Comparison of ENCODE assay signal across 15 cellular contexts in the genomic region with DNA sequence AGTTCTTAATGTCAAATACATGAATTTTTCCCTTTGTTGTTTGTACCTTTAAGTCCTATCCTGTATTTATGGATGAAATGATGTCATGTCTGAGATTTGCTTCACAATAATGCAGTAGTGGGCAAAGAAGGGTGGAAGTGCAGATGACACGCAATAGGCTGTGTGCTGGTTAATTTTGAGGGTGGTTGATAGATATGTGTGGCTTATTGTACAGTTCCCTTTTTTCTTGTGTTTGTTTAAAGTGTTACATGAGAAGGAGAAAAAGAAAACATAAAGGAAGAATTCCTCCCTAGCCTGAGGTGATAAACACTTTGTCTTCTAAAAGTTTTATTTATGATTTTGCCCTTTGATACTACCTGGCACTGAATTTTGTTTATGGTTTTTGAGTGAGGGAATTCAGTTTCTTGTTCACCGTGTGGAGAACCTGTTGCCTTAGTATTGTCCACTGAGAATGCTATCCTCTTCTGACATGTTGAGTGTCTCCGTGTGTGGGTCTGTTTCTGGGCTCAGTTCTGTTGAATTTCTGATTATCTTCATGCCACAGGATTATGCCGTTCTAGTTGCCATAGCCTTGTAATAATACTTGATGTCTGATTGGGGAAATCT. TPM values are rescaled to one million over a fixed set of nuclear protein-coding genes. Genes with fewer than 3 reads are reported as not detected.
A peak's percentile ranks its signal among the peaks of the same experiment; 100 is the strongest.
DNase-seq lines count a peak whose midpoint lies in the region; ATAC-seq and TF ChIP-seq lines count a peak whose summit lies in the region.
"Had no signal": no experiment of that assay in that cellular context is flagged by ENCODE, and none has a peak within 500 bp of the region (broad histone marks: within the 10 kb centered on the region; RNA-seq: fewer than 3 reads in every experiment).

No MANE protein-coding gene starts in this region.

- peak overlapping the region; percentile 63 to 85 (median 80) for H3K27ac ChIP-seq in upper lobe of left lung
- H3K27ac ChIP-seq: A549, cardiac muscle cell had no signal

- POLR2A ChIA-PET in activated CD4-positive, alpha-beta T cell treated with anti-CD3 and anti-CD28 coated beads for 36 hours (lab: Charles Lee), result no interaction called here

- H3K36me3 ChIP-seq in upper lobe of left lung, result peaks cover 0 to 4% (median 2%) of the 10 kb centered on the region in 4 donors

- H3K27ac Mint-ChIP-seq in activated T-cell treated with anti-CD3 and anti-CD28 coated beads, Interleukin-2, amount 50 U/mL, for 72 hours, result peak overlapping the region; percentile 0
- H3K27ac Mint-ChIP-seq in activated CD4-positive, alpha-beta T cell treated with anti-CD3 and anti-CD28 coated beads for 36 hours, result no peak overlapping the region

- no peaks in the 10 kb centered on the region for H3K9me3 ChIP-seq in upper lobe of left lung
- H3K9me3 ChIP-seq: A549, tibial nerve had no signal

- no peak for ATAC-seq in activated T-cell treated with anti-CD3 and anti-CD28 coated beads, Interleukin-2, amount 50 U/mL, for 72 hours (replicated peaks in 1 of 2)
- ATAC-seq in left lobe of liver, result no peak
- ATAC-seq in upper lobe of left lung (ENCODE audit: low FRiP score in 2 of 2), result peak in 1 of 2 donors; percentile 62
- ATAC-seq in HG03108 (IDR thresholded peaks at IDR 0.05; ENCODE audit: unreplicated experiment), result no peak
- no peak for ATAC-seq in activated CD4-positive, alpha-beta T cell treated with anti-CD3 and anti-CD28 coated beads for 36 hours
- ATAC-seq: A549 had no signal

- 64 to 72% methylated on average over 4 of the region's 4 CpGs for WGBS in upper lobe of left lung, 2 donors

- TF ChIP-seq CTCF in upper lobe of left lung (IDR thresholded peaks at IDR 0.05), result no peak

- H3K9me3 Mint-ChIP-seq in activated T-cell treated with anti-CD3 and anti-CD28 coated beads, Interleukin-2, amount 50 U/mL, for 72 hours, result no peaks in the 10 kb centered on the region
- H3K9me3 Mint-ChIP-seq in activated CD4-positive, alpha-beta T cell treated with anti-CD3 and anti-CD28 coated beads for 36 hours (ENCODE audit: low read depth), result no peaks in the 10 kb centered on the region

- peaks cover 15 to 29% of the 10 kb centered on the region in 2 donors for H3K36me3 Mint-ChIP-seq in activated T-cell treated with anti-CD3 and anti-CD28 coated beads, Interleukin-2, amount 50 U/mL, for 72 hours (ENCODE audit: insufficient read depth in 2 of 2)
- peaks cover 52% of the 10 kb centered on the region for H3K36me3 Mint-ChIP-seq in activated CD4-positive, alpha-beta T cell treated with anti-CD3 and anti-CD28 coated beads for 36 hours (ENCODE audit: low read depth)

- intact Hi-C loops in activated CD4-positive, alpha-beta T cell treated with anti-CD3 and anti-CD28 coated beads for 36 hours (cut with DNase I, micrococcal nuclease), result no loop called here

- no peak overlapping the region for H3K4me3 Mint-ChIP-seq in activated T-cell treated with anti-CD3 and anti-CD28 coated beads, Interleukin-2, amount 50 U/mL, for 72 hours
- no peak overlapping the region for H3K4me3 Mint-ChIP-seq in activated CD4-positive, alpha-beta T cell treated with anti-CD3 and anti-CD28 coated beads for 36 hours

- H3K4me1 ChIP-seq in upper lobe of left lung, result peaks cover 22 to 41% (median 34%) of the 10 kb centered on the region in 4 donors

- no peaks in the 10 kb centered on the region for H3K27me3 ChIP-seq in upper lobe of left lung
- H3K27me3 ChIP-seq: cardiac muscle cell, tibial nerve had no signal

- H3K27me3 Mint-ChIP-seq in activated T-cell treated with anti-CD3 and anti-CD28 coated beads, Interleukin-2, amount 50 U/mL, for 72 hours (ENCODE audit: low read depth), result no peaks in the 10 kb centered on the region
- H3K27me3 Mint-ChIP-seq in activated CD4-positive, alpha-beta T cell treated with anti-CD3 and anti-CD28 coated beads for 36 hours, result no peaks in the 10 kb centered on the region

- H3K4me1 Mint-ChIP-seq in activated T-cell treated with anti-CD3 and anti-CD28 coated beads, Interleukin-2, amount 50 U/mL, for 72 hours (ENCODE audit: low read depth), result peaks cover 71% of the 10 kb centered on the region
- peaks cover 57% of the 10 kb centered on the region for H3K4me1 Mint-ChIP-seq in activated CD4-positive, alpha-beta T cell treated with anti-CD3 and anti-CD28 coated beads for 36 hours

- TF ChIP-seq POLR2A in upper lobe of left lung (IDR thresholded peaks at IDR 0.05), result no peak

- CTCF ChIA-PET in activated CD4-positive, alpha-beta T cell treated with anti-CD3 and anti-CD28 coated beads for 36 hours (lab: Charles Lee), result no interaction called here

- no peak for DNase-seq in activated T-cell treated with anti-CD3 and anti-CD28 coated beads, Interleukin-2, amount 50 U/mL, for 72 hours
- DNase-seq in activated T-cell treated with anti-CD3 and anti-CD28 coated beads, Interleukin-2, amount 50 U/mL, for 48 hours, result no peak
- DNase-seq in SIG-M5 treated with dmso at 0.1 percent for 504 hours (lab: John Stamatoyannopoulos, UW; ENCODE audit: unreplicated experiment) (peak; percentile 79), left lobe of liver (ENCODE audit: low spot score) (peak; percentile 14), upper lobe of left lung (no peak), H4 (ENCODE audit: low spot score) (no peak)
- DNase-seq in activated CD4-positive, alpha-beta T cell treated with anti-CD3 and anti-CD28 coated beads for 36 hours, result no peak
- DNase-seq: activated effector memory CD4-positive, alpha-beta T cell treated with anti-CD3 and anti-CD28 coated beads, Interleukin-2, amount 50 U/mL, for 16 hours; DMS153; erythroblast; NCI-H1092 had no signal

- H3K4me3 ChIP-seq in upper lobe of left lung, result no peak overlapping the region
- H3K4me3 ChIP-seq: A549, cardiac muscle cell, tibial nerve had no signal

- TF ChIP-seq EP300 in upper lobe of left lung (IDR thresholded peaks at IDR 0.05), result no peak

RNA-seq across cellular contexts. Expression of gene FAM120AOS, which starts 52.2 kb away (rescaled TPM):
- 10 to 100 TPM; 34.8 to 36.7 TPM for total RNA-seq in activated T-cell treated with anti-CD3 and anti-CD28 coated beads, Interleukin-2, amount 50 U/mL, for 72 hours
- total RNA-seq in left lobe of liver (16.3 TPM), upper lobe of left lung (10 to 100 TPM; 34.5 to 62.8 (median 47.9) TPM)
- 24.3 and 28.6 TPM in 2 replicates for total RNA-seq in H4 (2014; rRNA removed; shearing (Covaris generic))
- 10 to 100 TPM; 38.7 to 43.1 TPM for total RNA-seq in activated CD4-positive, alpha-beta T cell treated with anti-CD3 and anti-CD28 coated beads for 36 hours

RNA-seq across cellular contexts. Expression of gene FAM120A, which starts 54.1 kb away (rescaled TPM):
- total RNA-seq in activated T-cell treated with anti-CD3 and anti-CD28 coated beads, Interleukin-2, amount 50 U/mL, for 72 hours, result 100 to 1,000 TPM; 127 to 135 TPM
- total RNA-seq in left lobe of liver (72.2 TPM), upper lobe of left lung (100 to 1,000 TPM; 102 to 137 (median 109) TPM)
- 25.5 and 39.5 TPM in 2 replicates for total RNA-seq in H4 (2014; rRNA removed; shearing (Covaris generic))
- total RNA-seq in activated CD4-positive, alpha-beta T cell treated with anti-CD3 and anti-CD28 coated beads for 36 hours, result 100 to 1,000 TPM; 115 to 154 TPM

Comparison
In these comparisons a context has a peak if more than half of its experiments do, and no peak if none do; other contexts are left out.
1. DNase-seq: peak in SIG-M5 treated with dmso at 0.1 percent for 504 hours (single experiment) and left lobe of liver (single experiment); none in activated T-cell treated with anti-CD3 and anti-CD28 coated beads, Interleukin-2, amount 50 U/mL, for 72 hours (0 of 2), activated T-cell treated with anti-CD3 and anti-CD28 coated beads, Interleukin-2, amount 50 U/mL, for 48 hours (0 of 2), upper lobe of left lung (0 of 2), H4 (single experiment) and activated CD4-positive, alpha-beta T cell treated with anti-CD3 and anti-CD28 coated beads for 36 hours (single experiment).